ENCODE assay signal across 8 cellular contexts in genomic region chr10:986881-987634, GRCh38. TPM values are rescaled to one million over a fixed set of nuclear protein-coding genes. Genes with fewer than 3 reads are reported as not detected.
A peak's percentile ranks its signal among the peaks of the same experiment; 100 is the strongest.
DNase-seq lines count a peak whose midpoint lies in the region; ATAC-seq, FAIRE-seq and TF ChIP-seq lines count a peak whose summit lies in the region.

No MANE protein-coding gene starts in this region.

- no peaks in the 10 kb centered on the region for H3K9me3 ChIP-seq in mononuclear cell (ENCODE audit: low read depth, low read length)

- DNase-seq in ELR (ENCODE audit: low read depth) (peak; percentile 93), NB4 (ENCODE audit: low read depth) (peak; percentile 57), bronchial epithelial cell (ENCODE audit: low read depth) (peak; percentile 32), NCI-H1436 treated with DMSO at 0.1 percent for 48 hours (lab: John Stamatoyannopoulos, UW) (no peak), D721Med (ENCODE audit: insufficient read length, low spot score) (no peak)

- peaks cover 27% of the 10 kb centered on the region for H3K4me1 ChIP-seq in mononuclear cell (ENCODE audit: insufficient read depth, low read length)

- FAIRE-seq in bronchial epithelial cell (lab: Jason Lieb, UNC), result no peak
- FAIRE-seq in D721Med (lab: Jason Lieb, UNC), result no peak

- H3K4me3 ChIP-seq in NB4 (ENCODE audit: low read depth, low read length), result peak overlapping the region; percentile 89
- peak overlapping the region; percentile 85 for H3K4me3 ChIP-seq in bronchial epithelial cell (ENCODE audit: low read depth, low read length)
- H3K4me3 ChIP-seq in mononuclear cell (ENCODE audit: low read length), result peak overlapping the region; percentile 99

- H3K36me3 ChIP-seq in bronchial epithelial cell (ENCODE audit: control insufficient read depth, insufficient read depth, low read length), result peaks cover 6% of the 10 kb centered on the region

- no peak for ATAC-seq in GM19467 (IDR thresholded peaks at IDR 0.05; ENCODE audit: unreplicated experiment)
- ATAC-seq in GM19397 (IDR thresholded peaks at IDR 0.05; ENCODE audit: unreplicated experiment), result no peak

- H3K27me3 ChIP-seq in bronchial epithelial cell (ENCODE audit: control insufficient read depth, insufficient read depth, low read length) (no peaks in the 10 kb centered on the region), mononuclear cell (ENCODE audit: insufficient read depth, low read length) (no peaks in the 10 kb centered on the region)

- TF ChIP-seq CTCF in NB4 (IDR thresholded peaks at IDR 0.05; ENCODE audit: low read depth, low read length), result no peak
- no peak for TF ChIP-seq CTCF in bronchial epithelial cell (IDR thresholded peaks at IDR 0.05; ENCODE audit: insufficient read depth, low read length, severe bottlenecking)
- TF ChIP-seq CTCF in D721Med (IDR thresholded peaks at IDR 0.05; ENCODE audit: insufficient read depth, missing control alignments), result no peak

- no peak for TF ChIP-seq POLR2A in NB4 (IDR thresholded peaks at IDR 0.05; ENCODE audit: extremely low read depth, insufficient read length)

RNA-seq across cellular contexts. Expression of gene GTPBP4, which starts 1.2 kb away (rescaled TPM):
- 45.0 and 74.4 TPM in 2 replicates for total RNA-seq in bronchial epithelial cell
- total RNA-seq in mononuclear cell, result 42.3 TPM

RNA-seq across cellular contexts. Expression of gene IDI2, which starts 38.6 kb away (rescaled TPM):
- total RNA-seq in bronchial epithelial cell (not detected in 2 replicates), mononuclear cell (not detected)

RNA-seq across cellular contexts. Expression of gene LARP4B, which starts 55.6 kb away (rescaled TPM):
- total RNA-seq in bronchial epithelial cell (31.1 and 41.5 TPM in 2 replicates), mononuclear cell (13.6 TPM)

Comparison
In these comparisons a context has a peak if more than half of its experiments do, and no peak if none do; other contexts are left out.
1. DNase-seq: peak in ELR (single experiment), NB4 (single experiment) and bronchial epithelial cell (single experiment); none in NCI-H1436 treated with DMSO at 0.1 percent for 48 hours (single experiment) and D721Med (single experiment).
2. Peak in every context shown above with its lines, with median percentiles within 50 percentile points of each other: H3K4me3 ChIP-seq.